In the genomic region with DNA sequence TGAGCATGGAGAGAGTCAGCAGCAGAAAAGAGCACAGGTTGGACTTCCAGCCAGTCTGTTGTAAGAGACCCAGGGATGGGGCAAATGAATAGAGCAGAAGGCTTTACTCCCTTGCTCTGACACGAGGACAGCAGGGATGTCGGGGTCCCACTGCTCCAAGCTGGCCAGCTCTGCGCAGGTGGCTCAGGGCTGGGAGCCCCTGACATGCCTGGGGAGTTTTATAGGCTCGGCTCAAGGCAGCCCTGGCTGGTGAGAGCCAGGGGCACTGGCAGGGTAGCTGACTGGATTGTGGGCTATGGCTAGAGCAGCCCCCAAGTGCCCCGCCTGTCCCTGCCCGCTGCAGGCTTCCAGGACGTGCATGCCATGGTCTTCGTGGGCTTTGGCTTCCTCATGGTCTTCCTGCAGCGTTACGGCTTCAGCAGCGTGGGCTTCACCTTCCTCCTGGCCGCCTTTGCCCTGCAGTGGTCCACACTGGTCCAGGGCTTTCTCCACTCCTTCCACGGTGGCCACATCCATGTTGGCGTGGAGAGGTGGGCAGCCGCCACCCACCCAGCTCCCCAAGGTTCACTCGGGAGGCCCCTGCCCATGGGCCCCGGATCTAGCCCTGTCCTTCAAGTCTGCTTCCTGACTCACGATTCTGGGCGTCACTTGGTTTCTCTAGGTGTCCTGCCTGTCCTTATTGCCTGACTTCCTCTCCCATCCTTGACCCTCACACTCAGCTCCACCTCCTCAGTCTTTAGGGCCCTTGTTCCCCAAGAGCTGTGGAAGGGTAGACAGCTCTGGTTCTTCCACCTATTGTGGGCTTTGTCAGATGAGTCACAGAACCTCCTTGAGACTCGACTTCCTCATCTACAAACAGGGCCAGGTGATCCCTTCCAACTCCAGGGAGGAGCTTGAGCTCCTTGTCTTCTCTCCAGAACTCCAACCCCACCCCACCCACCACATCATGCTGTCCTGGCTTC, we compare ENCODE assay signal across 19 cellular contexts. TPM values are rescaled to one million over a fixed set of nuclear protein-coding genes. Genes with fewer than 3 reads are reported as not detected.
"Had no signal": no experiment of that assay in that cellular context is flagged by ENCODE, and none has a peak within 500 bp of the region (broad histone marks: within the 10 kb centered on the region; RNA-seq: fewer than 3 reads in every experiment).

No MANE protein-coding gene starts in this region.

- H3K4me3 ChIP-seq: ascending aorta, gastrocnemius medialis, heart right ventricle, right atrium auricular region, smooth muscle cell, tibial nerve had no signal

- H3K27ac ChIP-seq: ascending aorta, gastrocnemius medialis, heart right ventricle, right atrium auricular region, tibial nerve had no signal

- H3K4me1 Mint-ChIP-seq: stimulated activated memory B cell treated with anti-CD40 and anti-IgM and Interleukin-4, amounts not matched to agents 10 μg/mL and 1 μg/mL and 100 μg/mL, for 72 hours had no signal

- ATAC-seq: activated CD8-positive, alpha-beta T cell treated with anti-CD3 and anti-CD28 coated beads for 36 hours; gastrocnemius medialis; left ventricle myocardium superior; stimulated activated memory B cell treated with anti-CD40 and anti-IgM and Interleukin-4, amounts not matched to agents 10 μg/mL and 1 μg/mL and 100 μg/mL, for 72 hours had no signal

- H3K4me3 Mint-ChIP-seq: activated CD8-positive, alpha-beta T cell treated with anti-CD3 and anti-CD28 coated beads for 36 hours; activated T-helper 1 cell treated with anti-CD3 and anti-CD28 coated beads, Interleukin-12 subunit alpha, Interleukin-12 subunit beta, Interleukin-2, Interleukin-4 antibody, amounts not matched to agents 30 ng/mL and 10 ng/mL and 1 ng/mL, durations not matched to agents 14 hours and 24 hours and 36 hours; stimulated activated memory B cell treated with anti-CD40 and anti-IgM and Interleukin-4, amounts not matched to agents 10 μg/mL and 1 μg/mL and 100 μg/mL, for 72 hours had no signal

- DNase-seq: activated CD4-positive, alpha-beta T cell treated with anti-CD3 and anti-CD28 coated beads for 4 hours; activated CD8-positive, alpha-beta memory T cell treated with anti-CD3 and anti-CD28 coated beads, Interleukin-2, amount 50 U/mL, for 4 hours; activated CD8-positive, alpha-beta T cell treated with anti-CD3 and anti-CD28 coated beads for 36 hours; activated naive CD4-positive, alpha-beta T cell; gastrocnemius medialis; heart right ventricle; left ventricle myocardium superior; T-helper 1 cell had no signal

- H3K4me1 ChIP-seq: ascending aorta, gastrocnemius medialis, right atrium auricular region, tibial nerve had no signal

- H3K27me3 ChIP-seq: ascending aorta, right atrium auricular region had no signal

- H3K9me3 ChIP-seq: ascending aorta, gastrocnemius medialis, heart right ventricle, right atrium auricular region, tibial nerve had no signal

- H3K27ac Mint-ChIP-seq: activated CD8-positive, alpha-beta T cell treated with anti-CD3 and anti-CD28 coated beads for 36 hours; activated T-helper 1 cell treated with anti-CD3 and anti-CD28 coated beads, Interleukin-12 subunit alpha, Interleukin-12 subunit beta, Interleukin-2, Interleukin-4 antibody, amounts not matched to agents 30 ng/mL and 10 ng/mL and 1 ng/mL, durations not matched to agents 14 hours and 24 hours and 36 hours; stimulated activated memory B cell treated with anti-CD40 and anti-IgM and Interleukin-4, amounts not matched to agents 10 μg/mL and 1 μg/mL and 100 μg/mL, for 72 hours had no signal

- H3K4me2 ChIP-seq: smooth muscle cell had no signal

- H3K36me3 ChIP-seq: ascending aorta, gastrocnemius medialis, heart right ventricle, right atrium auricular region, tibial nerve had no signal

- H3K9me3 Mint-ChIP-seq: activated CD8-positive, alpha-beta T cell treated with anti-CD3 and anti-CD28 coated beads for 36 hours; activated T-helper 1 cell treated with anti-CD3 and anti-CD28 coated beads, Interleukin-12 subunit alpha, Interleukin-12 subunit beta, Interleukin-2, Interleukin-4 antibody, amounts not matched to agents 30 ng/mL and 10 ng/mL and 1 ng/mL, durations not matched to agents 14 hours and 24 hours and 36 hours; stimulated activated memory B cell treated with anti-CD40 and anti-IgM and Interleukin-4, amounts not matched to agents 10 μg/mL and 1 μg/mL and 100 μg/mL, for 72 hours had no signal

RNA-seq across cellular contexts. Expression of a gene that starts 8.2 kb away (rescaled TPM):
- total RNA-seq: activated CD8-positive, alpha-beta T cell treated with anti-CD3 and anti-CD28 coated beads for 36 hours; activated T-helper 1 cell treated with anti-CD3 and anti-CD28 coated beads, Interleukin-12 subunit alpha, Interleukin-12 subunit beta, Interleukin-2, Interleukin-4 antibody, amounts not matched to agents 30 ng/mL and 10 ng/mL and 1 ng/mL, durations not matched to agents 14 hours and 24 hours and 36 hours; ascending aorta; fibroblast of lung; gastrocnemius medialis; heart right ventricle; left ventricle myocardium superior; myocyte; posterior vena cava; right atrium auricular region; smooth muscle cell; tibial nerve had no signal
- polyA plus RNA-seq: fibroblast of lung, heart right ventricle, keratinocyte, smooth muscle cell had no signal

RNA-seq across cellular contexts. Expression of a gene that starts 38.9 kb away (rescaled TPM):
- total RNA-seq: activated T-helper 1 cell treated with anti-CD3 and anti-CD28 coated beads, Interleukin-12 subunit alpha, Interleukin-12 subunit beta, Interleukin-2, Interleukin-4 antibody, amounts not matched to agents 30 ng/mL and 10 ng/mL and 1 ng/mL, durations not matched to agents 14 hours and 24 hours and 36 hours; ascending aorta; bronchial epithelial cell; gastrocnemius medialis; left ventricle myocardium superior; myocyte; posterior vena cava; right atrium auricular region; tibial nerve had no signal
- polyA plus RNA-seq: heart right ventricle, smooth muscle cell had no signal
